14 cellular contexts compared by ENCODE assay signal in the genomic region with DNA sequence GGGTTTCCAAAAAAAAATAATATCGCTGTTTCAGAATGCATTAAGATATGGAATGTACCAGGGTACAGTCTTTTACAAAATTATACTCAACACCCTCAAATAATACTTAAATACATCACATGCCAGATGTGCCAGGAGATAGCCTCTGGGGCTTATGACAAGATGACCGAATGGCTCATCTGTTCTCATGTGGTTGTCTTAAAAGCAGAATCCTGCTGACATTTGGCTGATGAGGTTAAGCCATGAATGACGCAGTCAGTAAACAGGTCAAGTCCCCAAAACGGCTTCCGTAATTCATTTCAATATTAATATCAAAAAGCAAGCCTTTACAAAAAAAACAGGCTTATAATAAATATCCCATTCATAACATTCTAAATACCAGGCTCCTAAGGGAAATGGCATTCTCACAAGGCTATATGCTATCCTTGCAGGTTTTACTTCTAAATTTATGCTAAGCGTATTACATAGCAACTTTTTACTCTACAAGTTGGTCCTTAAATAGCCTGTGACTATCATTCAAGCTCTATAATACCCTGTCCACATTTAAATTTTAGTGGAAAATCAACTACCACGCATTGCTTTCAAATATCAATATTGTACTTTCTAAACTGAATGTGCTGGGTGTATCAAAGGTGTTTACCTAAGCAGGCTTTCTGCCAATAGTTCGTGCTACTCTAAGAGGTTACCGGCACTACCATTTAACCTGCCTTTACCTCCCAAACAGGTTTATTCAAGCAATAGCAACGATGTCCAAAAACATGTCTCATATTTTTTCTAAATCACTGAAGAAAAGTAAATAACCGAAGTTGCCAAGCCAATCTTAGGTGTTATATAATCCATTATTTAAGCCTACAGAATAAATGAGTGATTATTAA. TPM values are rescaled to one million over a fixed set of nuclear protein-coding genes. Genes with fewer than 3 reads are reported as not detected.
A peak's percentile ranks its signal among the peaks of the same experiment; 100 is the strongest.
DNase-seq lines count a peak whose midpoint lies in the region; ATAC-seq, FAIRE-seq and TF ChIP-seq lines count a peak whose summit lies in the region.
"Had no signal": no experiment of that assay in that cellular context is flagged by ENCODE, and none has a peak within 500 bp of the region (broad histone marks: within the 10 kb centered on the region; RNA-seq: fewer than 3 reads in every experiment).

No MANE protein-coding gene starts in this region.

- H4K5ac ChIP-seq in mesendoderm (ENCODE audit: low read length) = no peak overlapping the region

- H2BK15ac ChIP-seq in mesendoderm (replicated peaks; ENCODE audit: low read depth) = no peak overlapping the region

- TF ChIP-seq POLR2A in A549 (IDR thresholded peaks at IDR 0.05; ENCODE audit: low read length) = no peak

- H3K23ac ChIP-seq in mesendoderm (ENCODE audit: low read length) = no peak overlapping the region

- H3K4me1 ChIP-seq in A549 = peaks cover 62% of the 10 kb centered on the region
- H3K4me1 ChIP-seq in mucosa of stomach (ENCODE audit: control insufficient read depth, insufficient read depth, low read length) = peaks cover 82% of the 10 kb centered on the region
- peaks cover 4% of the 10 kb centered on the region for H3K4me1 ChIP-seq in mesendoderm (ENCODE audit: control insufficient read depth, low read depth, low read length)

- H2BK5ac ChIP-seq in mesendoderm (ENCODE audit: low read length) = no peak overlapping the region

- no peak overlapping the region for H4K8ac ChIP-seq in mesendoderm (ENCODE audit: low read depth, low read length)

- H3K56ac ChIP-seq in mesendoderm (ENCODE audit: low read length) = no peak overlapping the region

- no peak overlapping the region for H2AK5ac ChIP-seq in mesendoderm (ENCODE audit: low read length)

- POLR2A ChIA-PET in A549 (lab: Yijun Ruan, JAX) = no interaction called here

- H3K18ac ChIP-seq in mesendoderm (ENCODE audit: low read length) = no peak overlapping the region

- H3K79me1 ChIP-seq in mesendoderm (ENCODE audit: low read length) = peaks cover 33% of the 10 kb centered on the region

- H3K4ac ChIP-seq in mesendoderm (ENCODE audit: low read depth, low read length) = no peak overlapping the region

- no peak for TF ChIP-seq RAD21 in A549 (conservative IDR thresholded peaks at IDR 0.05 in 1 of 2, IDR thresholded peaks at IDR 0.05 in 1 of 2)

- H3K4me2 ChIP-seq in A549 = peak overlapping the region; percentile 50
- H3K4me2 ChIP-seq in mesendoderm (ENCODE audit: low read length) = no peak overlapping the region
- H3K4me2 ChIP-seq: KMS-11 had no signal

- no peak for TF ChIP-seq EP300 in A549 (IDR thresholded peaks at IDR 0.05)

- DNase-seq in A549 (ENCODE audit: low read depth in 1 of 2, low spot score in 1 of 2) (no peak), NCI-H1105 treated with DMSO at 0.1 percent for 48 hours (lab: John Stamatoyannopoulos, UW) (peak; percentile 46), bronchial epithelial cell (ENCODE audit: low read depth) (peak; percentile 65), mesendoderm (no peak), GM19240 (ENCODE audit: insufficient read length, low spot score) (no peak)
- no peak for DNase-seq in stimulated activated CD4-positive, alpha-beta T cell treated with anti-CD3 and anti-CD28 coated beads, Interleukin-4, amount 100 ng/mL, for 24 hours
- DNase-seq: activated CD4-positive, alpha-beta T cell treated with anti-CD3 and anti-CD28 coated beads, Interleukin-2, amount 50 U/mL, for 48 hours; activated naive CD4-positive, alpha-beta T cell treated with anti-CD3 and anti-CD28 coated beads for 36 hours; GF-D8; hippocampal formation; T-cell had no signal

- H3K9me3 ChIP-seq in A549 (no peaks in the 10 kb centered on the region), mucosa of stomach (ENCODE audit: control insufficient read depth, low read length) (no peaks in the 10 kb centered on the region)

- FAIRE-seq in A549 (lab: Jason Lieb, UNC) = no peak
- FAIRE-seq in bronchial epithelial cell (lab: Jason Lieb, UNC) = no peak

- H2BK120ac ChIP-seq in mesendoderm (ENCODE audit: low read depth, low read length) = no peak overlapping the region

- WGBS in A549 (ENCODE audit: missing lambda C conversion rate) = 62% methylated on average over 11 of the region's 11 CpGs
- 100% methylated on average over 2 of the region's 11 CpGs for WGBS in mesendoderm (ENCODE audit: extremely low coverage, insufficient coverage, low lambda C conversion rate)

- ATAC-seq in A549 (no peak), GM18867 (IDR thresholded peaks at IDR 0.05; ENCODE audit: unreplicated experiment) (no peak)
- ATAC-seq: T-cell had no signal

- H3K27ac ChIP-seq in A549 (no peak overlapping the region), mesendoderm (ENCODE audit: low read depth, low read length) (no peak overlapping the region)
- H3K27ac ChIP-seq: KMS-11 had no signal

- peaks cover 67% of the 10 kb centered on the region for H3K79me2 ChIP-seq in mesendoderm (ENCODE audit: control insufficient read depth, insufficient read depth, low read length)

- CTCF ChIA-PET in A549 (lab: Yijun Ruan, JAX) = no interaction called here

- H3K9ac ChIP-seq in mucosa of stomach (ENCODE audit: low read length) = peak overlapping the region; percentile 42
- no peak overlapping the region for H3K9ac ChIP-seq in mesendoderm (ENCODE audit: low read length)
- H3K9ac ChIP-seq: KMS-11 had no signal

- peaks cover 1% of the 10 kb centered on the region for H3K36me3 ChIP-seq in bronchial epithelial cell (ENCODE audit: control insufficient read depth, insufficient read depth, low read length)
- no peaks in the 10 kb centered on the region for H3K36me3 ChIP-seq in mucosa of stomach (ENCODE audit: control insufficient read depth, insufficient read depth, low read length)
- H3K36me3 ChIP-seq in mesendoderm (ENCODE audit: control insufficient read depth, insufficient read depth, low read length) = no peaks in the 10 kb centered on the region

- no peak for TF ChIP-seq CTCF in A549 (IDR thresholded peaks at IDR 0.05)
- no peak for TF ChIP-seq CTCF in bronchial epithelial cell (IDR thresholded peaks at IDR 0.05; ENCODE audit: insufficient read depth, low read length, severe bottlenecking)

- H3K4me3 ChIP-seq in A549 (no peak overlapping the region), bronchial epithelial cell (ENCODE audit: low read depth, low read length) (no peak overlapping the region), mucosa of stomach (ENCODE audit: low read length) (no peak overlapping the region), mesendoderm (ENCODE audit: low read length) (no peak overlapping the region)

- no peaks in the 10 kb centered on the region for H3K27me3 ChIP-seq in bronchial epithelial cell (ENCODE audit: control insufficient read depth, insufficient read depth, low read length)
- no peaks in the 10 kb centered on the region for H3K27me3 ChIP-seq in mucosa of stomach (ENCODE audit: control insufficient read depth, insufficient read depth, low read length)
- no peaks in the 10 kb centered on the region for H3K27me3 ChIP-seq in mesendoderm (ENCODE audit: insufficient read depth, low read length, poor library complexity)

TF ChIP-seq in A549, 52 proteins besides CTCF, POLR2A, EP300 and RAD21:
- TF ChIP-seq KDM5A (IDR thresholded peaks at IDR 0.05) = no peak
- no peak for TF ChIP-seq PBX3 (IDR thresholded peaks at IDR 0.05)
- no peak for TF ChIP-seq TP53 (CRISPR knock-in tag; IDR thresholded peaks at IDR 0.05)
- TF ChIP-seq MAFK (IDR thresholded peaks at IDR 0.05; ENCODE audit: partially characterized antibody) = no peak
- no peak for TF ChIP-seq FOXS1 (CRISPR knock-in tag; IDR thresholded peaks at IDR 0.05)
- TF ChIP-seq JUNB (IDR thresholded peaks at IDR 0.05) = no peak
- TF ChIP-seq POLR2AphosphoS2 (conservative IDR thresholded peaks at IDR 0.05; ENCODE audit: low read length) = no peak
- TF ChIP-seq, protein P1, sequence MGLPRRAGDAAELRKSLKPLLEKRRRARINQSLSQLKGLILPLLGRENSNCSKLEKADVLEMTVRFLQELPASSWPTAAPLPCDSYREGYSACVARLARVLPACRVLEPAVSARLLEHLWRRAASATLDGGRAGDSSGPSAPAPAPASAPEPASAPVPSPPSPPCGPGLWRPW (IDR thresholded peaks at IDR 0.05) = no peak
- no peak for TF ChIP-seq MAX (IDR thresholded peaks at IDR 0.05)
- TF ChIP-seq SREBF2 (IDR thresholded peaks at IDR 0.05) = no peak
- no peak for TF ChIP-seq KDM1A (IDR thresholded peaks at IDR 0.05; ENCODE audit: low read depth)
- no peak for TF ChIP-seq CEBPB (IDR thresholded peaks at IDR 0.05)
- no peak for TF ChIP-seq RFX5 (IDR thresholded peaks at IDR 0.05)
- TF ChIP-seq CBX8 (IDR thresholded peaks at IDR 0.05) = no peak
- no peak for TF ChIP-seq RARB (CRISPR knock-in tag; IDR thresholded peaks at IDR 0.05)
- TF ChIP-seq ZSCAN20 (CRISPR knock-in tag; IDR thresholded peaks at IDR 0.05) = no peak
- TF ChIP-seq RNF2 (IDR thresholded peaks at IDR 0.05; ENCODE audit: borderline replicate concordance, low read depth) = no peak
- TF ChIP-seq MYC (IDR thresholded peaks at IDR 0.05; ENCODE audit: borderline replicate concordance, low read length) = no peak

RNA-seq across cellular contexts. Expression of gene SMURF1, which starts 15.6 kb away (rescaled TPM):
- polyA plus RNA-seq in A549 (2011; rRNA removed) (21.5 and 22.1 TPM in 2 replicates), A549 (2017; fragmentation: RNase III; extraction: RNeasy Plus Mini Kit Qiagen cat#74134 plus additional on column Dnase treatment) (13.3 to 15.4 TPM (median 13.8 TPM) in 3 replicates)
- 8.6 and 10.8 TPM in 2 replicates for polyA plus RNA-seq in A549 (2012; cell fraction: cytosol; rRNA removed)
- polyA plus RNA-seq in A549 (2012; cell fraction: nucleus; rRNA removed) = 23.9 and 34.3 TPM in 2 replicates
- 20.1 and 20.5 TPM in 2 replicates for polyA minus RNA-seq in A549 (2011; rRNA and poly(A)+ RNA removed)
- 36.5 and 42.4 TPM in 2 replicates for total RNA-seq in bronchial epithelial cell
- polyA plus RNA-seq in mesendoderm (2013, experiment 1 of 2) = 17.7 TPM
- 16.5 TPM for polyA plus RNA-seq in mesendoderm (2013, experiment 2 of 2)

Comparison
In these comparisons a context has a peak if more than half of its experiments do, and no peak if none do; other contexts are left out.
1. DNase-seq: peak in NCI-H1105 treated with DMSO at 0.1 percent for 48 hours (single experiment) and bronchial epithelial cell (single experiment); none in A549 (0 of 2), stimulated activated CD4-positive, alpha-beta T cell treated with anti-CD3 and anti-CD28 coated beads, Interleukin-4, amount 100 ng/mL, for 24 hours (single experiment), mesendoderm (single experiment) and GM19240 (single experiment).